ENCODE assay signal across 20 cellular contexts in the genomic region with DNA sequence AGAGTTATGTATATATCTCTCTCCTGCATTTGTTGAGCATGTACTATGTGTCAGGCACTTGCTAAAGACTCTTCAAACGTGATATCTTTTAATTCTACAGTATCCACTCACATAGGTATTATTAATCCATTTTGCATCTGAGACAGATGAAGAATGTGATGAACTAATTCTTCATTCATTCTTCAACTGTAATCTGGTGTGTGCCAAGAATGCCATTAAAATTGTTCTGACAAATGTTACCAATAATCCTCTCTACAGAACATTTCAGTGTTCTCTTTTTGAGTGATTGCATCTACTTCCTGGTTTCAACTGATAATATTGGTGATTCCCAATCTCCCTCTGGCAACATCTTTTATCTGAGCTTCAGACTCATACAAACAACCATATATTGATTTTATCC.
"Had no signal": no experiment of that assay in that cellular context is flagged by ENCODE, and none has a peak within 500 bp of the region (broad histone marks: within the 10 kb centered on the region; RNA-seq: fewer than 3 reads in every experiment).

No MANE protein-coding gene starts in this region.

- H3K36me3 ChIP-seq: esophagus muscularis mucosa, gastrocnemius medialis, heart right ventricle, left lung, lower lobe of right lung had no signal

- ATAC-seq: gastrocnemius medialis, heart right ventricle, left cardiac atrium, left lung, left ventricle myocardium superior, lower lobe of right lung, mucosa of descending colon had no signal

- H3K27me3 ChIP-seq: esophagus muscularis mucosa, heart right ventricle, left lung had no signal

- DNase-seq: dermis blood vessel endothelial cell; dorsolateral prefrontal cortex; effector CD4-positive, alpha-beta T cell; effector memory CD4-positive, alpha-beta T cell; foreskin fibroblast; foreskin melanocyte; gastrocnemius medialis; glutamatergic neuron; head of caudate nucleus; heart right ventricle; hippocampal formation; left cardiac atrium; left lung; left ventricle myocardium superior; lower lobe of right lung; mesenchymal stem cell; mucosa of descending colon; naive B cell had no signal

- H3K4me3 ChIP-seq: coronary artery, dorsolateral prefrontal cortex, esophagus muscularis mucosa, gastrocnemius medialis, heart right ventricle, left lung, lower lobe of right lung, mucosa of descending colon had no signal

- H3K9me3 ChIP-seq: esophagus muscularis mucosa, gastrocnemius medialis, left lung, lower lobe of right lung, mucosa of descending colon had no signal

- H3K27ac ChIP-seq: coronary artery, dorsolateral prefrontal cortex, esophagus muscularis mucosa, gastrocnemius medialis, heart right ventricle, left lung, lower lobe of right lung had no signal

- H3K4me1 ChIP-seq: gastrocnemius medialis, heart right ventricle, left lung, lower lobe of right lung had no signal
